9 cellular contexts compared by ENCODE assay signal in the genomic region with DNA sequence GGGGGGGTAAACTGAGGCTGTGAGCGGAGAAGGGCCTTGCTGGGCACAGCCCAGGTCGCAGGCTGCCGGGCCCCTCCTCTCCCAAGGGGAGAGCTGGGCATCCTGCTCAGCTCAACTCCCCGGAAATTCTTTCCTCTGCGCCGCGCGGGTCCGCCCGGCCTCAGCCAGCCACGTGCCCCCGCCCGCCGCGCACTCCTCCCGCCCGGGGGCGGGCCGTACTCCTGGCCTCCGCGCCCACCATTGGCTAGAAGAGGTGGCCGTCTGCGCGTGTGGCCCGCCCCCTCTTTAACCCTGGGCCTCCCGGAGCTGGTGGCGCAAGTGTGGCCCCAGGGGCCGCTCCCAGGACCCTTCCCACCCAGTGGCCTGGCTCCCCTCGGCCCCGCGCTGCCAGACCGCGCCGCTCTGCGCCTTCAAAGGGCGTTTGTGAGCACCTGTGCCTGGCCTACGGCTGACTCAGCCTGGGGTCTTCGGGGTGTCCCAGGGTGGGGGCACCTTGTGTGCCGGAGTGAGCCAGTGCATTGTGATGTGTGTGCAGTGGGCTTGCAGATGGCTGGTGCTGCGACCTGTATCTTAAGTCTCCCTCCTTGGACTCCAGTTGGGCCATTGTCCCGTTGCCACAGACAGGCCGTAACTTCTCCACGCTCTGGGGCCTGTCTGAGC. TPM values are rescaled to one million over a fixed set of nuclear protein-coding genes. Genes with fewer than 3 reads are reported as not detected.
DNase-seq lines count a peak whose midpoint lies in the region; ATAC-seq and TF ChIP-seq lines count a peak whose summit lies in the region.
"Had no signal": no experiment of that assay in that cellular context is flagged by ENCODE, and none has a peak within 500 bp of the region (broad histone marks: within the 10 kb centered on the region; RNA-seq: fewer than 3 reads in every experiment).

No MANE protein-coding gene starts in this region.

- peaks cover 37% of the 10 kb centered on the region for H3K4me1 ChIP-seq in GM23338 (ENCODE audit: insufficient read depth)

- TF ChIP-seq CTCF in GM23338 (conservative IDR thresholded peaks at IDR 0.05; ENCODE audit: low read depth in 2 of 2) (no peak), chondrocyte (IDR thresholded peaks at IDR 0.05) (no peak)

- peak; percentile 90 for DNase-seq in GM23338 (ENCODE audit: low spot score)
- peak; percentile 60 for DNase-seq in RPMI7951 (ENCODE audit: low read depth)
- DNase-seq in chondrocyte (ENCODE audit: low spot score) = peak; percentile 75
- DNase-seq in left colon = peak; percentile 75 to 76
- peak; percentile 38 for DNase-seq in stimulated activated CD4-positive, alpha-beta T cell treated with anti-CD3 and anti-CD28 coated beads, Interleukin-4, amount 100 ng/mL, for 1 hour
- no peak for DNase-seq in NCI-H446 (lab: John Stamatoyannopoulos, UW)
- no peak for DNase-seq in T-helper 1 cell

- H3K4me1 Mint-ChIP-seq in GM23338 (peaks cover 32% of the 10 kb centered on the region), chondrocyte (ENCODE audit: low read depth) (peaks cover 62% of the 10 kb centered on the region)

- no peaks in the 10 kb centered on the region for H3K79me2 ChIP-seq in GM23338 (replicated peaks; ENCODE audit: insufficient read depth)

- H3K27ac Mint-ChIP-seq in GM23338 (no peak overlapping the region), chondrocyte (ENCODE audit: unreplicated experiment) (no peak overlapping the region)

- H3K4me3 ChIP-seq in GM23338 = peak overlapping the region; percentile 43

- no peaks in the 10 kb centered on the region; the same call in 1 of the 2 replicates for H3K27me3 ChIP-seq in GM23338 (ENCODE audit: insufficient read depth)

- no peak overlapping the region for H3K27ac ChIP-seq in GM23338 (ENCODE audit: low read depth)

- no peaks in the 10 kb centered on the region for H3F3A ChIP-seq in GM23338 (replicated peaks; ENCODE audit: low read depth)

- ATAC-seq in GM23338 = peak; percentile 75
- peak; percentile 82 for ATAC-seq in left colon
- no peak for ATAC-seq in GM19463 (IDR thresholded peaks at IDR 0.05; ENCODE audit: unreplicated experiment)

- H3K27me3 Mint-ChIP-seq in GM23338 (ENCODE audit: insufficient read depth, low read depth, poor library complexity) = peaks cover 28% of the 10 kb centered on the region
- no peaks in the 10 kb centered on the region for H3K27me3 Mint-ChIP-seq in chondrocyte (ENCODE audit: low read depth)

- H3K4me3 Mint-ChIP-seq in GM23338 (peak overlapping the region; percentile 73), chondrocyte (ENCODE audit: unreplicated experiment) (peak overlapping the region; percentile 55)

- no peaks in the 10 kb centered on the region; the same call in 2 of the 3 replicates for H3K36me3 Mint-ChIP-seq in GM23338 (ENCODE audit: low read depth)
- H3K36me3 Mint-ChIP-seq in chondrocyte (ENCODE audit: low read depth) = no peaks in the 10 kb centered on the region

- no peaks in the 10 kb centered on the region for H3K36me3 ChIP-seq in GM23338 (ENCODE audit: insufficient read depth)

- H2AFZ ChIP-seq in GM23338 = peak overlapping the region; percentile 74

- H3K9me2 ChIP-seq in GM23338 (ENCODE audit: insufficient read depth) = no peaks in the 10 kb centered on the region

- H3K9me3 Mint-ChIP-seq in GM23338 (no peaks in the 10 kb centered on the region; the same call in 2 of the 3 replicates), chondrocyte (ENCODE audit: low read depth) (no peaks in the 10 kb centered on the region)

- H4K20me1 ChIP-seq in GM23338 (replicated peaks; ENCODE audit: insufficient read depth) = no peaks in the 10 kb centered on the region

- intact Hi-C loops in left colon (cut with DNase I, micrococcal nuclease) = no loop called here

- H3K4me2 ChIP-seq in GM23338 = peak overlapping the region; percentile 89

TF ChIP-seq in GM23338, 12 proteins besides CTCF, POLR2A, EP300 and RAD21:
- TF ChIP-seq, protein P1, sequence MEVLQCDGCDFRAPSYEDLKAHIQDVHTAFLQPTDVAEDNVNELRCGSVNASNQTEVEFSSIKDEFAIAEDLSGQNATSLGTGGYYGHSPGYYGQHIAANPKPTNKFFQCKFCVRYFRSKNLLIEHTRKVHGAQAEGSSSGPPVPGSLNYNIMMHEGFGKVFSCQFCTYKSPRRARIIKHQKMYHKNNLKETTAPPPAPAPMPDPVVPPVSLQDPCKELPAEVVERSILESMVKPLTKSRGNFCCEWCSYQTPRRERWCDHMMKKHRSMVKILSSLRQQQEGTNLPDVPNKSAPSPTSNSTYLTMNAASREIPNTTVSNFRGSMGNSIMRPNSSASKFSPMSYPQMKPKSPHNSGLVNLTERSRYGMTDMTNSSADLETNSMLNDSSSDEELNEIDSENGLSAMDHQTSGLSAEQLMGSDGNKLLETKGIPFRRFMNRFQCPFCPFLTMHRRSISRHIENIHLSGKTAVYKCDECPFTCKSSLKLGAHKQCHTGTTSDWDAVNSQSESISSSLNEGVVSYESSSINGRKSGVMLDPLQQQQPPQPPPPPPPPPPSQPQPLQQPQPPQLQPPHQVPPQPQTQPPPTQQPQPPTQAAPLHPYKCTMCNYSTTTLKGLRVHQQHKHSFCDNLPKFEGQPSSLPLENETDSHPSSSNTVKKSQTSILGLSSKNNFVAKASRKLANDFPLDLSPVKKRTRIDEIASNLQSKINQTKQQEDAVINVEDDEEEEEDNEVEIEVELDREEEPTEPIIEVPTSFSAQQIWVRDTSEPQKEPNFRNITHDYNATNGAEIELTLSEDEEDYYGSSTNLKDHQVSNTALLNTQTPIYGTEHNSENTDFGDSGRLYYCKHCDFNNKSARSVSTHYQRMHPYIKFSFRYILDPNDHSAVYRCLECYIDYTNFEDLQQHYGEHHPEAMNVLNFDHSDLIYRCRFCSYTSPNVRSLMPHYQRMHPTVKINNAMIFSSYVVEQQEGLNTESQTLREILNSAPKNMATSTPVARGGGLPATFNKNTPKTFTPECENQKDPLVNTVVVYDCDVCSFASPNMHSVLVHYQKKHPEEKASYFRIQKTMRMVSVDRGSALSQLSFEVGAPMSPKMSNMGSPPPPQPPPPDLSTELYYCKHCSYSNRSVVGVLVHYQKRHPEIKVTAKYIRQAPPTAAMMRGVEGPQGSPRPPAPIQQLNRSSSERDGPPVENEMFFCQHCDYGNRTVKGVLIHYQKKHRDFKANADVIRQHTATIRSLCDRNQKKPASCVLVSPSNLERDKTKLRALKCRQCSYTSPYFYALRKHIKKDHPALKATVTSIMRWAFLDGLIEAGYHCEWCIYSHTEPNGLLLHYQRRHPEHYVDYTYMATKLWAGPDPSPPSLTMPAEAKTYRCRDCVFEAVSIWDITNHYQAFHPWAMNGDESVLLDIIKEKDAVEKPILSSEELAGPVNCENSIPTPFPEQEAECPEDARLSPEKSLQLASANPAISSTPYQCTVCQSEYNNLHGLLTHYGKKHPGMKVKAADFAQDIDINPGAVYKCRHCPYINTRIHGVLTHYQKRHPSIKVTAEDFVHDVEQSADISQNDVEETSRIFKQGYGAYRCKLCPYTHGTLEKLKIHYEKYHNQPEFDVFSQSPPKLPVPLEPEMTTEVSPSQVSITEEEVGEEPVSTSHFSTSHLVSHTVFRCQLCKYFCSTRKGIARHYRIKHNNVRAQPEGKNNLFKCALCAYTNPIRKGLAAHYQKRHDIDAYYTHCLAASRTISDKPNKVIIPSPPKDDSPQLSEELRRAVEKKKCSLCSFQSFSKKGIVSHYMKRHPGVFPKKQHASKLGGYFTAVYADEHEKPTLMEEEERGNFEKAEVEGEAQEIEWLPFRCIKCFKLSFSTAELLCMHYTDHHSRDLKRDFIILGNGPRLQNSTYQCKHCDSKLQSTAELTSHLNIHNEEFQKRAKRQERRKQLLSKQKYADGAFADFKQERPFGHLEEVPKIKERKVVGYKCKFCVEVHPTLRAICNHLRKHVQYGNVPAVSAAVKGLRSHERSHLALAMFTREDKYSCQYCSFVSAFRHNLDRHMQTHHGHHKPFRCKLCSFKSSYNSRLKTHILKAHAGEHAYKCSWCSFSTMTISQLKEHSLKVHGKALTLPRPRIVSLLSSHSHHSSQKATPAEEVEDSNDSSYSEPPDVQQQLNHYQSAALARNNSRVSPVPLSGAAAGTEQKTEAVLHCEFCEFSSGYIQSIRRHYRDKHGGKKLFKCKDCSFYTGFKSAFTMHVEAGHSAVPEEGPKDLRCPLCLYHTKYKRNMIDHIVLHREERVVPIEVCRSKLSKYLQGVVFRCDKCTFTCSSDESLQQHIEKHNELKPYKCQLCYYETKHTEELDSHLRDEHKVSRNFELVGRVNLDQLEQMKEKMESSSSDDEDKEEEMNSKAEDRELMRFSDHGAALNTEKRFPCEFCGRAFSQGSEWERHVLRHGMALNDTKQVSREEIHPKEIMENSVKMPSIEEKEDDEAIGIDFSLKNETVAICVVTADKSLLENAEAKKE (CRISPR knock-in tag; IDR thresholded peaks at IDR 0.05) = no peak
- TF ChIP-seq ZNF331 (CRISPR knock-in tag; IDR thresholded peaks at IDR 0.05; ENCODE audit: low read depth) = no peak
- TF ChIP-seq POLR2AphosphoS5 (IDR thresholded peaks at IDR 0.05; ENCODE audit: low read depth) = peak; percentile 39; the same call in 1 of the 2 replicates
- TF ChIP-seq EZH2phosphoT487 (IDR thresholded peaks at IDR 0.05; ENCODE audit: unreplicated experiment) = no peak

RNA-seq across cellular contexts. Expression of a gene that starts 2.0 kb away (rescaled TPM):
- 9.0 and 10.8 TPM in 2 replicates for total RNA-seq in GM23338 (2014; rRNA removed; shearing (Covaris generic))
- polyA plus RNA-seq in GM23338 (2016; fragmentation: Nextera tagmentation; extraction: Ambion mirVana) = 2.7 and 3.3 TPM in 2 replicates
- total RNA-seq in RPMI7951 (2014; rRNA removed; shearing (Covaris generic)) = under 0.01 TPM in 1 of 2 replicates, not detected in the other
- total RNA-seq in chondrocyte (1.6 to 8.8 TPM (median 8.2 TPM) in 3 replicates), left colon (10 to 100 TPM in 1 of 2 donors, 1 to 10 TPM in 1; 3.4 to 25.2 TPM)
- total RNA-seq: T-helper 1 cell treated with Interleukin-12 subunit alpha and Interleukin-12 subunit beta and Interleukin-4 antibody, amounts not matched to agents 30 ng/mL and 1 ng/mL, for 36 hours had no signal

RNA-seq across cellular contexts. Expression of a gene that starts 30.3 kb away (rescaled TPM):
- not detected in 2 replicates for total RNA-seq in GM23338 (2014; rRNA removed; shearing (Covaris generic))
- polyA plus RNA-seq in GM23338 (2016; fragmentation: Nextera tagmentation; extraction: Ambion mirVana) = not detected in 2 replicates
- not detected in 2 replicates for total RNA-seq in RPMI7951 (2014; rRNA removed; shearing (Covaris generic))
- total RNA-seq in chondrocyte = not detected in 3 replicates
- total RNA-seq in left colon = not detected
- total RNA-seq: T-helper 1 cell treated with Interleukin-12 subunit alpha and Interleukin-12 subunit beta and Interleukin-4 antibody, amounts not matched to agents 30 ng/mL and 1 ng/mL, for 36 hours had no signal

RNA-seq across cellular contexts. Expression of a gene that starts 37.6 kb away (rescaled TPM):
- total RNA-seq in GM23338 (2014; rRNA removed; shearing (Covaris generic)) = 14.7 and 15.1 TPM in 2 replicates
- polyA plus RNA-seq in GM23338 (2016; fragmentation: Nextera tagmentation; extraction: Ambion mirVana) = 5.8 and 6.5 TPM in 2 replicates
- 3.2 and 4.7 TPM in 2 replicates for total RNA-seq in RPMI7951 (2014; rRNA removed; shearing (Covaris generic))
- total RNA-seq in chondrocyte = 12.3 to 18.1 TPM (median 12.6 TPM) in 3 replicates
- total RNA-seq in left colon = 10 to 100 TPM; 17.1 to 17.6 TPM

Comparison
In these comparisons a context has a peak if more than half of its experiments do, and no peak if none do; other contexts are left out.
1. DNase-seq: peak in GM23338 (single experiment), RPMI7951 (single experiment), chondrocyte (single experiment), left colon (2 of 2) and stimulated activated CD4-positive, alpha-beta T cell treated with anti-CD3 and anti-CD28 coated beads, Interleukin-4, amount 100 ng/mL, for 1 hour (single experiment); none in NCI-H446 (0 of 2) and T-helper 1 cell (0 of 5).